1 cellular context compared by ENCODE assay signal in the genomic region with DNA sequence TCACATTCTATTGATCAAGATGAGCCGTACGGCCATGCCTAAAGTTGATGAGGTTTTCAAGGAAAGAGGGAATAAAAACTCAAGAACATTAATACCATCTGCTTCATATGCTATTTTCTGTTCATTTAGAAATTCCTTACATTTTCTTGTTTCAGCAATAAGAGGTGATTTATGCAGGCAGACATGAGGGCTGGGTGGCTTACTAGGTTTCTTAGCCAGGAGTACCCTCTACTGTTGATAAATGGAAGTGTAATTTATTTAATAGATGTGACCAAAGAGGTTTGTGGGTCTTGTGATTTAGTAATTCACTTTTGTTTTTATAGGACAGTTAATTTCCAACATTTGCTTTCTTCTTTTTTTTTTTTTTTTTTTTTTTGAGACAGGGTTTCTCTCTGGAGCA.
TF ChIP-seq lines count a peak whose summit lies in the region.

No MANE protein-coding gene starts in this region.

TF ChIP-seq in endothelial cell of umbilical vein, 7 proteins besides CTCF, POLR2A, EP300 and RAD21 (continued from another document):
- TF ChIP-seq FOS (IDR thresholded peaks at IDR 0.05; ENCODE audit: borderline replicate concordance, insufficient read depth, low read length) (no peak), GATA2 (IDR thresholded peaks at IDR 0.05; ENCODE audit: insufficient read depth, insufficient read length, low read depth, low read length) (no peak), EZH2 (IDR thresholded peaks at IDR 0.05; ENCODE audit: borderline replicate concordance, low read depth, low read length, severe bottlenecking) (no peak), MYC (IDR thresholded peaks at IDR 0.05; ENCODE audit: low read depth, low read length) (no peak), POLR2AphosphoS5 (IDR thresholded peaks at IDR 0.05; ENCODE audit: insufficient read depth, low read depth, low read length) (no peak)
- TF ChIP-seq, protein P1, sequence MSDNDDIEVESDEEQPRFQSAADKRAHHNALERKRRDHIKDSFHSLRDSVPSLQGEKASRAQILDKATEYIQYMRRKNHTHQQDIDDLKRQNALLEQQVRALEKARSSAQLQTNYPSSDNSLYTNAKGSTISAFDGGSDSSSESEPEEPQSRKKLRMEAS (IDR thresholded peaks at IDR 0.05; ENCODE audit: insufficient read depth, insufficient read length) = no peak
